ENCODE assay signal across 9 cellular contexts in genomic region chr12:124497658-124498057, GRCh38.
A peak's percentile ranks its signal among the peaks of the same experiment; 100 is the strongest.
DNase-seq lines count a peak whose midpoint lies in the region; ATAC-seq and TF ChIP-seq lines count a peak whose summit lies in the region.
"Had no signal": no experiment of that assay in that cellular context is flagged by ENCODE, and none has a peak within 500 bp of the region (broad histone marks: within the 10 kb centered on the region; RNA-seq: fewer than 3 reads in every experiment).

No MANE protein-coding gene starts in this region.

- H3K27me3 ChIP-seq in brain microvascular endothelial cell (replicated peaks) (no peaks in the 10 kb centered on the region), stomach (no peaks in the 10 kb centered on the region)

- H3K27ac ChIP-seq in brain microvascular endothelial cell: peak overlapping the region; percentile 75
- peak overlapping the region in 4 of 5 donors; percentile 62 to 75 (median 66) for H3K27ac ChIP-seq in stomach
- H3K27ac ChIP-seq: SK-N-MC had no signal

- peak; percentile 72 for DNase-seq in GM13977 (ENCODE audit: low spot score)
- DNase-seq in brain microvascular endothelial cell: peak; percentile 92
- peak in 37 of 51 donors; percentile 11 to 84 (median 56) for DNase-seq in hypothalamus (lab: John Stamatoyannopoulos, UW)
- DNase-seq in stomach: no peak
- no peak for DNase-seq in NCI-H446 (lab: John Stamatoyannopoulos, UW)
- no peak for DNase-seq in SKM-1 treated with dmso at 0.1 percent for 144 hours (lab: John Stamatoyannopoulos, UW; ENCODE audit: unreplicated experiment)

- H3K36me3 ChIP-seq in brain microvascular endothelial cell (replicated peaks): peaks cover 15% of the 10 kb centered on the region
- H3K36me3 ChIP-seq in stomach: peaks cover 10 to 27% (median 26%) of the 10 kb centered on the region in 4 donors

- H3K4me3 ChIP-seq in brain microvascular endothelial cell (ENCODE audit: low read depth, low read length): no peak overlapping the region
- no peak overlapping the region for H3K4me3 ChIP-seq in stomach
- H3K4me3 ChIP-seq: SK-N-MC had no signal

- no peak for TF ChIP-seq POLR2A in stomach (IDR thresholded peaks at IDR 0.05)

- TF ChIP-seq CTCF in GM13977 (IDR thresholded peaks at IDR 0.05; ENCODE audit: extremely low read depth, insufficient read depth, missing control alignments): no peak
- peak; percentile 10 for TF ChIP-seq CTCF in brain microvascular endothelial cell (IDR thresholded peaks at IDR 0.05; ENCODE audit: low read depth, low read length, missing control alignments)
- no peak for TF ChIP-seq CTCF in stomach (IDR thresholded peaks at IDR 0.05)

- intact Hi-C loops in stomach (cut with DNase I; ENCODE audit: low total_unique reads): no loop called here

- in situ Hi-C loops in GM13977 (cut with MboI; ENCODE audit: low pct_unique_long_range_greater_than_20kb, low sequenced_read_pairs, unreplicated experiment) (no loop called here), brain microvascular endothelial cell (cut with HindIII; ENCODE audit: low pct_ligation_motif_present, low sequenced_read_pairs) (no loop called here)

- no peaks in the 10 kb centered on the region for H3K9me3 ChIP-seq in stomach

- 44 to 62% (median 53%) methylated on average over 6 to 7 of the region's 7 CpGs for WGBS in stomach, 5 donors

- no peak for ATAC-seq in GM19455 (IDR thresholded peaks at IDR 0.05; ENCODE audit: unreplicated experiment)
- ATAC-seq in HG02938 (IDR thresholded peaks at IDR 0.05; ENCODE audit: unreplicated experiment): no peak

- H3K4me1 ChIP-seq in stomach: peaks cover 38 to 72% (median 59%) of the 10 kb centered on the region in 4 donors

- no peak for TF ChIP-seq EP300 in stomach (IDR thresholded peaks at IDR 0.05)

Comparison
In these comparisons a context has a peak if more than half of its experiments do, and no peak if none do; other contexts are left out.
1. DNase-seq: peak in GM13977 (single experiment), brain microvascular endothelial cell (single experiment) and hypothalamus (37 of 51); none in stomach (single experiment), NCI-H446 (0 of 2) and SKM-1 treated with dmso at 0.1 percent for 144 hours (single experiment).